ENCODE assay signal across 8 cellular contexts in the genomic region with DNA sequence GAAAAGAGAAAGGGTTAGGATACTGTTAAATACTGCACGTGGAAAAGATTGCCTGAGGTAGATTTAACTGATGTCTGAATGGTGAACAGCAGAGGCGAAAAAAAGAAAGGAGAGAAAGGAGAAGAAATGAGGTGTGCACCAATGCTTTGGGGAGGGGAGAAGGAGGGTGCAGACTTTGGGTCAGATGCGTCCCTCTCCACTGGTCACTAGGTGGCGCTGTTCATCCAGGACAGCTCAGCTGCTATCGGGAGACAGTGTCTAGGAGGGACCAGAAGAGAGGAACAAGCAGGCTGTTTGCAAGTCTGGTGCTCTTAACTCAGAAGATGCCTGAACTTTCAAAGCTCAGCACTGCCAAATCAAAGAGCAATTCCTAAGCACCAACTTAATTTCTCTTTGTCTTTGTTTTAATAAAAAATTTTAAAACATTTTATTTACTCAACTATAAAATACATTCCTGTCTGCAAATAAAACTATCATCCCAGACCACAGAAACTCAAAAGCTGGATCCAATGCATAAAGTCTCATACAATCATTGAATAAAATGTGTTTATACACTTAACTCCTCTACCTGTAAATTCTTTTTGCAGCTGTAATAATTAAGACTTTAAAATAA.
DNase-seq lines count a peak whose midpoint lies in the region; ATAC-seq and TF ChIP-seq lines count a peak whose summit lies in the region.

No MANE protein-coding gene starts in this region.

- H3K27me3 Mint-ChIP-seq in activated T-cell treated with anti-CD3 and anti-CD28 coated beads, Interleukin-2, amount 50 U/mL, for 72 hours (ENCODE audit: low read depth) = peaks cover 26% of the 10 kb centered on the region

- H3K18ac ChIP-seq in IMR-90 (ENCODE audit: low read depth, low read length) = no peak overlapping the region

- H3K9ac ChIP-seq in IMR-90 (ENCODE audit: low read depth, low read length) (no peak overlapping the region), OCI-LY1 (ENCODE audit: low read length) (no peak overlapping the region), parathyroid adenoma (no peak overlapping the region)

- no peak overlapping the region for H3K56ac ChIP-seq in IMR-90 (ENCODE audit: extremely low read depth, insufficient read depth, low read length)

- no peaks in the 10 kb centered on the region for H3K9me2 ChIP-seq in OCI-LY1 (ENCODE audit: low read depth, low read length)

- TF ChIP-seq RAD21 in IMR-90 (IDR thresholded peaks at IDR 0.05; ENCODE audit: low read length) = peak; percentile 67

- POLR2A ChIA-PET in IMR-90 (lab: Charles Lee; ENCODE audit: unreplicated experiment) = no interaction called here

- DNase-seq in Daoy (ENCODE audit: low read depth) = peak; percentile 76
- DNase-seq in IMR-90 = peak; percentile 57
- peak; percentile 79 to 80 for DNase-seq in activated T-cell treated with anti-CD3 and anti-CD28 coated beads, Interleukin-2, amount 50 U/mL, for 72 hours
- peak; percentile 45 for DNase-seq in glomerular endothelial cell (ENCODE audit: extremely low read depth, low read depth, low spot score)

- H3K23ac ChIP-seq in IMR-90 (ENCODE audit: low read depth, low read length) = no peak overlapping the region

- H2AFZ ChIP-seq in IMR-90 (replicated peaks; ENCODE audit: low read length, poor library complexity) = peak overlapping the region; percentile 26
- H2AFZ ChIP-seq in OCI-LY1 (ENCODE audit: low read length) = no peak overlapping the region
- no peak overlapping the region for H2AFZ ChIP-seq in parathyroid adenoma

- dilution Hi-C loops in IMR-90 (cut with HindIII; ENCODE audit: low sequenced_read_pairs, unreplicated experiment) = no loop called here

- H3K79me2 ChIP-seq in OCI-LY1 (ENCODE audit: insufficient read depth, low read length) (no peaks in the 10 kb centered on the region), parathyroid adenoma (no peaks in the 10 kb centered on the region)

- H3K4me2 ChIP-seq in IMR-90 (ENCODE audit: low read depth, low read length) (no peak overlapping the region), OCI-LY1 (ENCODE audit: low read length) (no peak overlapping the region), parathyroid adenoma (ENCODE audit: low read length) (no peak overlapping the region)

- H3K9me3 Mint-ChIP-seq in activated T-cell treated with anti-CD3 and anti-CD28 coated beads, Interleukin-2, amount 50 U/mL, for 72 hours = no peaks in the 10 kb centered on the region

- H3K36me3 Mint-ChIP-seq in activated T-cell treated with anti-CD3 and anti-CD28 coated beads, Interleukin-2, amount 50 U/mL, for 72 hours (ENCODE audit: insufficient read depth in 2 of 2) = no peaks in the 10 kb centered on the region

- H3K27me3 ChIP-seq in IMR-90 (ENCODE audit: control insufficient read depth, insufficient read depth, low read length) = peaks cover 30% of the 10 kb centered on the region
- H3K27me3 ChIP-seq in OCI-LY1 (ENCODE audit: insufficient read depth, low read length) = no peaks in the 10 kb centered on the region
- H3K27me3 ChIP-seq in parathyroid adenoma (ENCODE audit: control insufficient read depth, insufficient read depth, low read length) = no peaks in the 10 kb centered on the region

- H3K27ac Mint-ChIP-seq in activated T-cell treated with anti-CD3 and anti-CD28 coated beads, Interleukin-2, amount 50 U/mL, for 72 hours = no peak overlapping the region

- H3K4ac ChIP-seq in IMR-90 (ENCODE audit: low read depth, low read length) = no peak overlapping the region

- H4K91ac ChIP-seq in IMR-90 (ENCODE audit: insufficient read depth, low read depth, low read length) = no peak overlapping the region

- H4K20me1 ChIP-seq in IMR-90 (ENCODE audit: insufficient read depth, low read length) (no peaks in the 10 kb centered on the region), OCI-LY1 (ENCODE audit: insufficient read depth, low read length) (no peaks in the 10 kb centered on the region)

- intact Hi-C loops in IMR-90 (cut with micrococcal nuclease) = loop anchor here (2.0 kb wide), 1 partner anchor 226 kb away; no protein-coding TSS in a partner anchor

- H3K9me3 ChIP-seq in IMR-90 (ENCODE audit: control insufficient read depth, insufficient read depth, low read length) (no peaks in the 10 kb centered on the region), OCI-LY1 (ENCODE audit: low read length) (no peaks in the 10 kb centered on the region), parathyroid adenoma (ENCODE audit: control insufficient read depth, low read length) (no peaks in the 10 kb centered on the region)

- H3K14ac ChIP-seq in IMR-90 (replicated peaks; ENCODE audit: low read depth, low read length) = no peak overlapping the region

- WGBS in IMR-90 (ENCODE audit: extremely low coverage in 2 of 2, insufficient read length in 1 of 2), 2 experiments = 17% methylated on average over 1 of the region's 5 CpGs; no CpG with 5 or more reads in 1 of the 2 experiments

- H4K8ac ChIP-seq in IMR-90 (ENCODE audit: low read depth in 2 of 2, low read length in 2 of 2) = no peak overlapping the region

- no peak overlapping the region for H4K5ac ChIP-seq in IMR-90 (ENCODE audit: low read depth, low read length)

- no peak overlapping the region for H2BK20ac ChIP-seq in IMR-90 (ENCODE audit: low read depth, low read length)

- in situ Hi-C loops in IMR-90 (cut with MboI; ENCODE audit: low sequenced_read_pairs) = loop anchor here (25.0 kb wide), 1 partner anchor 762 kb away; no protein-coding TSS in a partner anchor

- peak; percentile 63 for TF ChIP-seq CTCF in IMR-90 (conservative IDR thresholded peaks at IDR 0.05; ENCODE audit: low read depth, low read length)
- peak; percentile 67 for TF ChIP-seq CTCF in OCI-LY1 (IDR thresholded peaks at IDR 0.05; ENCODE audit: low read length)
- peak; percentile 61 for TF ChIP-seq CTCF in parathyroid adenoma (IDR thresholded peaks at IDR 0.05)

- H3K27ac ChIP-seq in IMR-90 (ENCODE audit: insufficient read depth, low read length) (no peak overlapping the region), OCI-LY1 (ENCODE audit: low read depth, low read length, poor library complexity, severe bottlenecking) (no peak overlapping the region), parathyroid adenoma (no peak overlapping the region)

- no peaks in the 10 kb centered on the region for H3K4me1 Mint-ChIP-seq in activated T-cell treated with anti-CD3 and anti-CD28 coated beads, Interleukin-2, amount 50 U/mL, for 72 hours (ENCODE audit: low read depth)

- no peak overlapping the region for H2BK5ac ChIP-seq in IMR-90 (ENCODE audit: low read depth, low read length, poor library complexity, severe bottlenecking)

- no peaks in the 10 kb centered on the region for H3K4me1 ChIP-seq in IMR-90 (ENCODE audit: control insufficient read depth, insufficient read depth, low read length)
- no peaks in the 10 kb centered on the region for H3K4me1 ChIP-seq in OCI-LY1 (ENCODE audit: insufficient read depth, low read length, severe bottlenecking)
- no peaks in the 10 kb centered on the region for H3K4me1 ChIP-seq in parathyroid adenoma

- H2BK120ac ChIP-seq in IMR-90 (ENCODE audit: low read depth, low read length) = no peak overlapping the region

- no peak overlapping the region for H2AK5ac ChIP-seq in IMR-90 (ENCODE audit: low read depth, low read length)

- CTCF ChIA-PET in IMR-90 (lab: Yijun Ruan, JAX) = interaction anchor here (0.6 to 3.0 kb wide), 14 partner anchors 9 to 227 kb away, joined by 3 to 18 read pairs (median 3); no protein-coding TSS in a partner anchor

- H2AK9ac ChIP-seq in IMR-90 (replicated peaks; ENCODE audit: low read depth, low read length, poor library complexity) = peak overlapping the region; percentile 11

- H3K36me3 ChIP-seq in IMR-90 (ENCODE audit: control insufficient read depth, insufficient read depth, low read length) (no peaks in the 10 kb centered on the region), OCI-LY1 (ENCODE audit: insufficient read depth, low read length) (no peaks in the 10 kb centered on the region), parathyroid adenoma (ENCODE audit: control insufficient read depth, insufficient read depth, low read length) (no peaks in the 10 kb centered on the region)

- ATAC-seq in GM21447 (IDR thresholded peaks at IDR 0.05; ENCODE audit: unreplicated experiment) (peak; percentile 84), IMR-90 (ENCODE audit: low read depth) (peak; percentile 84; the same call in 1 of the 2 replicates), HG03571 (IDR thresholded peaks at IDR 0.05; ENCODE audit: unreplicated experiment) (no peak)
- ATAC-seq in activated T-cell treated with anti-CD3 and anti-CD28 coated beads, Interleukin-2, amount 50 U/mL, for 72 hours (replicated peaks in 1 of 2) = peak; percentile 96

- no TSS peak for BruUV-seq in IMR-90 (replicated peaks; lab: Mats Ljungman, UMichigan)

- no peak overlapping the region for H3K4me3 ChIP-seq in IMR-90 (ENCODE audit: insufficient read depth, low read depth, low read length)
- H3K4me3 ChIP-seq in OCI-LY1 (ENCODE audit: low read depth, low read length, poor library complexity, severe bottlenecking) = no peak overlapping the region
- H3K4me3 ChIP-seq in parathyroid adenoma (ENCODE audit: low read depth, low read length) = no peak overlapping the region

- H2BK15ac ChIP-seq in IMR-90 (ENCODE audit: low read depth, low read length) = no peak overlapping the region

- H3K9me1 ChIP-seq in IMR-90 (ENCODE audit: insufficient read depth, low read length) = no peaks in the 10 kb centered on the region

- no peaks in the 10 kb centered on the region for H3F3A ChIP-seq in OCI-LY1 (ENCODE audit: insufficient read depth, low read length)

- TF ChIP-seq POLR2A in IMR-90 (IDR thresholded peaks at IDR 0.05; ENCODE audit: low read depth, low read length) = no peak

- H3K79me1 ChIP-seq in IMR-90 (ENCODE audit: low read depth in 1 of 2, low read length in 2 of 2) = no peaks in the 10 kb centered on the region

- H3K4me3 Mint-ChIP-seq in activated T-cell treated with anti-CD3 and anti-CD28 coated beads, Interleukin-2, amount 50 U/mL, for 72 hours = no peak overlapping the region

TF ChIP-seq in IMR-90, 13 proteins besides CTCF, POLR2A, EP300 and RAD21:
- peak; percentile 44; the same call in 1 of the 2 replicates for TF ChIP-seq SMC3 (IDR thresholded peaks at IDR 0.05; ENCODE audit: low read depth, low read length)
- TF ChIP-seq, protein P1, sequence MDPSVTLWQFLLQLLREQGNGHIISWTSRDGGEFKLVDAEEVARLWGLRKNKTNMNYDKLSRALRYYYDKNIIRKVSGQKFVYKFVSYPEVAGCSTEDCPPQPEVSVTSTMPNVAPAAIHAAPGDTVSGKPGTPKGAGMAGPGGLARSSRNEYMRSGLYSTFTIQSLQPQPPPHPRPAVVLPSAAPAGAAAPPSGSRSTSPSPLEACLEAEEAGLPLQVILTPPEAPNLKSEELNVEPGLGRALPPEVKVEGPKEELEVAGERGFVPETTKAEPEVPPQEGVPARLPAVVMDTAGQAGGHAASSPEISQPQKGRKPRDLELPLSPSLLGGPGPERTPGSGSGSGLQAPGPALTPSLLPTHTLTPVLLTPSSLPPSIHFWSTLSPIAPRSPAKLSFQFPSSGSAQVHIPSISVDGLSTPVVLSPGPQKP (IDR thresholded peaks at IDR 0.05; ENCODE audit: borderline replicate concordance, low read depth, low read length) = no peak
